ENCODE assay signal across 11 cellular contexts in the genomic region with DNA sequence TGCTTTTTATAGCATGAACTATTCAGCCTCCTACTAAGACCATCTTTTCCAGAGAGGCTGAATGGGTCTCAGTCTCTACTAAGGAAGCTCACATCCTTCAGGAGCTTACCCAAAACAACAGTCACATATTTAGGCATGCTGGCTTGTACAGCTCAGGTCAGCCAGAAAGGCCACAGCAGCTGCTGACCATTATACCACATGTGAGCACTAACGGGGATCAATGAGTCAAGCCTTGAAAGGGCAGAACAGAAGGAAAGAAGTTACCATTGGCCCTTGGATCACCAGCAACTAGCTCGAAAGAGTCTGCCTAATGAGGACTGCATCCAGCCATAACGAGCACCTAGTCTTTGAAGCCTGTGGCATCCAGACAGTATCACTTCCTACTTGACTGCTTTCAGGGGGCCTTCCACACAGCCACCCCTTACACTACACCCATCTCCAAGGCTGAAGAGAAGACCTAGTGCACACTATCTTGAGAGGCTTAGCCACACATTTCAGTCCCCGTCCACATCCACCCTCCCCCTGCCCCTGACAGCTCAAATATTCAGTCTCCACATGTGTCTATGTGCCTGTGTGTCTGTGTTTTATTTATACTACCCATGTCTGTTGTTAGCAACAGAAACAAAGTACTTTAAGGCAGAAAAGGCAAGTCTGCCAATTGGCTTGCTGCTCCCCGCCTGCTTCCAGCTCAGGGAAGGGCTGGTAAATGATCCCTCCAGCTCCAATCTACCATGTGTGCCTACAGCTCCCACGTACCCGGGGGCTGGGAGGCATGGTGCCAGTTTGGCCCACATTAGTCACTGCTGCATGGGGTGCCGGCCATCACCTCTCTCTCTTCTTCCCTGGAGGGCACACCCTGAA.
A peak's percentile ranks its signal among the peaks of the same experiment; 100 is the strongest.
DNase-seq lines count a peak whose midpoint lies in the region; ATAC-seq, FAIRE-seq and TF ChIP-seq lines count a peak whose summit lies in the region.
"Had no signal": no experiment of that assay in that cellular context is flagged by ENCODE, and none has a peak within 500 bp of the region (broad histone marks: within the 10 kb centered on the region; RNA-seq: fewer than 3 reads in every experiment).

No MANE protein-coding gene starts in this region.

- no peaks in the 10 kb centered on the region for H3K36me3 Mint-ChIP-seq in activated CD8-positive, alpha-beta T cell treated with anti-CD3 and anti-CD28 coated beads, Interleukin-2, amount 10 ng/mL, durations not matched to agents 7 days and 5 days (ENCODE audit: low read depth)

- H3K4me1 ChIP-seq in foreskin keratinocyte = peaks cover 13% of the 10 kb centered on the region
- peaks cover 28% of the 10 kb centered on the region for H3K4me1 ChIP-seq in psoas muscle

- H3K4me3 ChIP-seq in psoas muscle = no peak overlapping the region
- H3K4me3 ChIP-seq: GM23338 had no signal

- H3K27me3 Mint-ChIP-seq in activated CD8-positive, alpha-beta T cell treated with anti-CD3 and anti-CD28 coated beads, Interleukin-2, amount 10 ng/mL, durations not matched to agents 7 days and 5 days (ENCODE audit: low read depth) = peaks cover 16% of the 10 kb centered on the region

- WGBS in psoas muscle, 3 donors = 10 to 18% (median 15%) methylated on average over 8 of the region's 8 CpGs

- DNase-seq in GM12892 (ENCODE audit: insufficient read length) = peak; percentile 31
- DNase-seq in NCI-H226 = peak; percentile 40
- DNase-seq in foreskin keratinocyte = no peak
- DNase-seq in psoas muscle = peak; percentile 62 to 80
- no peak for DNase-seq in activated CD8-positive, alpha-beta T cell treated with anti-CD3 and anti-CD28 coated beads, Interleukin-2, amount 10 ng/mL, durations not matched to agents 7 days and 5 days
- DNase-seq in ecto neural progenitor cell (ENCODE audit: low spot score) = no peak
- DNase-seq: activated CD4-positive, alpha-beta T cell treated with anti-CD3 and anti-CD28 coated beads for 36 hours had no signal

- intact Hi-C loops in psoas muscle (cut with DNase I) = no loop called here

- H3K4me3 Mint-ChIP-seq in activated CD8-positive, alpha-beta T cell treated with anti-CD3 and anti-CD28 coated beads, Interleukin-2, amount 10 ng/mL, durations not matched to agents 7 days and 5 days = no peak overlapping the region
- H3K4me3 Mint-ChIP-seq: activated CD4-positive, alpha-beta T cell treated with anti-CD3 and anti-CD28 coated beads for 36 hours; GM23338 had no signal

- TF ChIP-seq CTCF in foreskin keratinocyte (conservative IDR thresholded peaks at IDR 0.05) (no peak), psoas muscle (IDR thresholded peaks at IDR 0.05) (no peak)

- no peak for TF ChIP-seq POLR2A in GM12892 (IDR thresholded peaks at IDR 0.05; ENCODE audit: low read depth, low read length)

- peak; percentile 89 for FAIRE-seq in GM12892 (lab: Jason Lieb, UNC)
- FAIRE-seq: colon had no signal

- H3K9me3 Mint-ChIP-seq in activated CD8-positive, alpha-beta T cell treated with anti-CD3 and anti-CD28 coated beads, Interleukin-2, amount 10 ng/mL, durations not matched to agents 7 days and 5 days (ENCODE audit: insufficient read depth) = no peaks in the 10 kb centered on the region
- H3K9me3 Mint-ChIP-seq: GM23338 had no signal

- H3K9me3 ChIP-seq in psoas muscle = no peaks in the 10 kb centered on the region

- no peaks in the 10 kb centered on the region for H3K4me1 Mint-ChIP-seq in activated CD8-positive, alpha-beta T cell treated with anti-CD3 and anti-CD28 coated beads, Interleukin-2, amount 10 ng/mL, durations not matched to agents 7 days and 5 days (ENCODE audit: low read depth)
- H3K4me1 Mint-ChIP-seq: activated CD4-positive, alpha-beta T cell treated with anti-CD3 and anti-CD28 coated beads for 36 hours had no signal

- no peaks in the 10 kb centered on the region for H3K27me3 ChIP-seq in foreskin keratinocyte
- no peaks in the 10 kb centered on the region for H3K27me3 ChIP-seq in psoas muscle (ENCODE audit: insufficient read depth in 3 of 3, low read length in 2 of 3)

- H3K27ac ChIP-seq in foreskin keratinocyte = no peak overlapping the region
- H3K27ac ChIP-seq in psoas muscle = peak overlapping the region; percentile 69

- CTCF ChIA-PET in activated CD8-positive, alpha-beta T cell treated with anti-CD3 and anti-CD28 coated beads, Interleukin-2, amount 10 ng/mL, durations not matched to agents 7 days and 5 days (lab: Charles Lee) = no interaction called here

- POLR2A ChIA-PET in activated CD8-positive, alpha-beta T cell treated with anti-CD3 and anti-CD28 coated beads, Interleukin-2, amount 10 ng/mL, durations not matched to agents 7 days and 5 days (lab: Charles Lee) = no interaction called here

- no peak overlapping the region for H3K27ac Mint-ChIP-seq in activated CD8-positive, alpha-beta T cell treated with anti-CD3 and anti-CD28 coated beads, Interleukin-2, amount 10 ng/mL, durations not matched to agents 7 days and 5 days
- H3K27ac Mint-ChIP-seq: activated CD4-positive, alpha-beta T cell treated with anti-CD3 and anti-CD28 coated beads for 36 hours; GM23338 had no signal

- H3K36me3 ChIP-seq in psoas muscle (ENCODE audit: insufficient read depth in 1 of 2, low read depth in 1 of 2) = no peaks in the 10 kb centered on the region

- ATAC-seq in foreskin keratinocyte (peak; percentile 40), psoas muscle (peak; percentile 58 to 79 (median 72)), GM18873 (IDR thresholded peaks at IDR 0.05; ENCODE audit: low FRiP score, unreplicated experiment) (no peak), GM21528 (IDR thresholded peaks at IDR 0.05; ENCODE audit: low FRiP score, unreplicated experiment) (no peak)
- no peak for ATAC-seq in activated CD8-positive, alpha-beta T cell treated with anti-CD3 and anti-CD28 coated beads, Interleukin-2, amount 10 ng/mL, durations not matched to agents 7 days and 5 days
- ATAC-seq: activated CD4-positive, alpha-beta T cell treated with anti-CD3 and anti-CD28 coated beads for 36 hours; GM23338 had no signal

Comparison
In these comparisons a context has a peak if more than half of its experiments do, and no peak if none do; other contexts are left out.
1. DNase-seq: peak in GM12892 (single experiment), NCI-H226 (single experiment) and psoas muscle (2 of 2); none in foreskin keratinocyte (0 of 2), activated CD8-positive, alpha-beta T cell treated with anti-CD3 and anti-CD28 coated beads, Interleukin-2, amount 10 ng/mL, durations not matched to agents 7 days and 5 days (single experiment) and ecto neural progenitor cell (single experiment).
2. ATAC-seq: peak in foreskin keratinocyte (single experiment) and psoas muscle (4 of 4); none in GM18873 (single experiment), activated CD8-positive, alpha-beta T cell treated with anti-CD3 and anti-CD28 coated beads, Interleukin-2, amount 10 ng/mL, durations not matched to agents 7 days and 5 days (single experiment) and GM21528 (single experiment).